In genomic region chr11:65866524-65867283, GRCh38 we compare ENCODE assay signal across 18 cellular contexts. TPM values are rescaled to one million over a fixed set of nuclear protein-coding genes. Genes with fewer than 3 reads are reported as not detected.
DNase-seq lines count a peak whose midpoint lies in the region; ATAC-seq, FAIRE-seq and TF ChIP-seq lines count a peak whose summit lies in the region.
"Had no signal": no experiment of that assay in that cellular context is flagged by ENCODE, and none has a peak within 500 bp of the region (broad histone marks: within the 10 kb centered on the region; RNA-seq: fewer than 3 reads in every experiment).

No MANE protein-coding gene starts in this region.

- peaks cover 4% of the 10 kb centered on the region; the same call in 1 of the 2 replicates for H3K36me3 ChIP-seq in GM23338 (ENCODE audit: insufficient read depth)
- peaks cover 77% of the 10 kb centered on the region for H3K36me3 ChIP-seq in left ventricle myocardium inferior
- no peaks in the 10 kb centered on the region for H3K36me3 ChIP-seq in ovary

- intact Hi-C loops in left ventricle myocardium inferior (cut with micrococcal nuclease) (no loop called here), ovary (cut with DNase I) (no loop called here)

- no peak overlapping the region for H3K27ac Mint-ChIP-seq in GM23338
- H3K27ac Mint-ChIP-seq: activated T-helper 17 cell treated with anti-CD3 and anti-CD28 coated beads, Interleukin-2, amount 50 U/mL, for 72 hours; dendritic cell treated with granulocyte-macrophage colony-stimulating factor and Interleukin-4, amounts not matched to agents 40 ng/mL and 50 ng/mL, for 4 days; immature natural killer cell; stimulated activated naive B cell treated with anti-CD40 and anti-IgM and Interleukin-4, amounts not matched to agents 10 μg/mL and 1 μg/mL and 100 μg/mL, for 72 hours had no signal

- peaks cover 2% of the 10 kb centered on the region for H3K79me2 ChIP-seq in GM23338 (replicated peaks; ENCODE audit: insufficient read depth)

- no peaks in the 10 kb centered on the region for H3K9me2 ChIP-seq in GM23338 (ENCODE audit: insufficient read depth)

- H3K27me3 ChIP-seq in GM23338 (ENCODE audit: insufficient read depth) = peaks cover 19% of the 10 kb centered on the region
- H3K27me3 ChIP-seq in left ventricle myocardium inferior (ENCODE audit: low read depth) = no peaks in the 10 kb centered on the region
- H3K27me3 ChIP-seq in ovary = no peaks in the 10 kb centered on the region
- H3K27me3 ChIP-seq: heart left ventricle, pancreas had no signal

- H3K27ac ChIP-seq in GM23338 (ENCODE audit: low read depth) = no peak overlapping the region
- no peak overlapping the region for H3K27ac ChIP-seq in left ventricle myocardium inferior (replicated peaks)
- H3K27ac ChIP-seq in ovary = no peak overlapping the region
- H3K27ac ChIP-seq in caudate nucleus (ENCODE audit: low read depth, low read length) = no peak overlapping the region
- H3K27ac ChIP-seq: heart left ventricle, pancreas had no signal

- peaks cover 33% of the 10 kb centered on the region for H3K36me3 Mint-ChIP-seq in GM23338 (ENCODE audit: low read depth)

- no peak for TF ChIP-seq CTCF in GM23338 (conservative IDR thresholded peaks at IDR 0.05; ENCODE audit: low read depth in 2 of 2)
- no peak for TF ChIP-seq CTCF in NB4 (IDR thresholded peaks at IDR 0.05; ENCODE audit: low read depth, low read length)
- no peak for TF ChIP-seq CTCF in left ventricle myocardium inferior (IDR thresholded peaks at IDR 0.05; ENCODE audit: borderline replicate concordance)
- no peak for TF ChIP-seq CTCF in ovary (IDR thresholded peaks at IDR 0.05)
- no peak for TF ChIP-seq CTCF in D721Med (IDR thresholded peaks at IDR 0.05; ENCODE audit: insufficient read depth, missing control alignments)

- FAIRE-seq in D721Med (lab: Jason Lieb, UNC) = no peak
- FAIRE-seq: endothelial cell of umbilical vein, pancreas had no signal

- H3K4me1 Mint-ChIP-seq in GM23338 = peaks cover 10% of the 10 kb centered on the region

- H3K4me2 ChIP-seq in GM23338 = peak overlapping the region; percentile 96; the same call in 1 of the 2 replicates

- H3K4me3 ChIP-seq in GM23338 (no peak overlapping the region), NB4 (ENCODE audit: low read depth, low read length) (peak overlapping the region; percentile 42), left ventricle myocardium inferior (no peak overlapping the region), ovary (no peak overlapping the region)
- H3K4me3 ChIP-seq: heart left ventricle, pancreas had no signal

- H3K9me3 ChIP-seq in left ventricle myocardium inferior (replicated peaks) (no peaks in the 10 kb centered on the region), ovary (no peaks in the 10 kb centered on the region)
- H3K9me3 ChIP-seq: heart left ventricle, pancreas had no signal

- peaks cover 6% of the 10 kb centered on the region; the same call in 1 of the 2 replicates for H4K20me1 ChIP-seq in GM23338 (replicated peaks; ENCODE audit: insufficient read depth)

- 69 to 71% (median 70%) methylated on average over 21 of the region's 21 CpGs for WGBS in ovary, 3 donors

- TF ChIP-seq POLR2A in NB4 (IDR thresholded peaks at IDR 0.05; ENCODE audit: extremely low read depth, insufficient read length) (no peak), ovary (IDR thresholded peaks at IDR 0.05) (no peak)

- H3K27me3 Mint-ChIP-seq in GM23338 (ENCODE audit: insufficient read depth, low read depth, poor library complexity) = peaks cover 41% of the 10 kb centered on the region
- H3K27me3 Mint-ChIP-seq: activated T-helper 17 cell treated with anti-CD3 and anti-CD28 coated beads, Interleukin-2, amount 50 U/mL, for 72 hours; stimulated activated naive B cell treated with anti-CD40 and anti-IgM and Interleukin-4, amounts not matched to agents 10 μg/mL and 1 μg/mL and 100 μg/mL, for 72 hours had no signal

- H3F3A ChIP-seq in GM23338 (replicated peaks; ENCODE audit: low read depth) = peaks cover 13% of the 10 kb centered on the region

- DNase-seq in GM23338 (ENCODE audit: low spot score) = no peak
- DNase-seq in NB4 (ENCODE audit: low read depth) = no peak
- peak; percentile 9 for DNase-seq in left ventricle myocardium inferior
- peak in 3 of 5 donors; percentile 23 to 35 (median 24) for DNase-seq in ovary
- DNase-seq in D721Med (ENCODE audit: insufficient read length, low spot score) = no peak
- no peak for DNase-seq in AG20443 (ENCODE audit: low spot score)
- DNase-seq in caudate nucleus (lab: John Stamatoyannopoulos, UW) = no peak
- DNase-seq: activated CD4-positive, alpha-beta T cell treated with anti-CD3 and anti-CD28 coated beads for 4 hours; immature natural killer cell; NCI-H146; NCI-H526 treated with DMSO at 0.1 percent for 48 hours; stimulated activated naive B cell treated with anti-CD40 and anti-IgM and Interleukin-4, amounts not matched to agents 10 μg/mL and 1 μg/mL and 100 μg/mL, for 72 hours had no signal

- TF ChIP-seq EP300 in ovary (IDR thresholded peaks at IDR 0.05) = no peak

- peak overlapping the region; percentile 91; the same call in 2 of the 3 replicates for H3K4me3 Mint-ChIP-seq in GM23338
- H3K4me3 Mint-ChIP-seq: activated T-helper 17 cell treated with anti-CD3 and anti-CD28 coated beads, Interleukin-2, amount 50 U/mL, for 72 hours; dendritic cell treated with granulocyte-macrophage colony-stimulating factor and Interleukin-4, amounts not matched to agents 40 ng/mL and 50 ng/mL, for 4 days; immature natural killer cell; stimulated activated naive B cell treated with anti-CD40 and anti-IgM and Interleukin-4, amounts not matched to agents 10 μg/mL and 1 μg/mL and 100 μg/mL, for 72 hours had no signal

- H3K4me1 ChIP-seq in GM23338 (ENCODE audit: insufficient read depth) = peaks cover 2% of the 10 kb centered on the region; the same call in 1 of the 2 replicates
- H3K4me1 ChIP-seq in left ventricle myocardium inferior = peaks cover 59% of the 10 kb centered on the region
- H3K4me1 ChIP-seq in ovary (ENCODE audit: insufficient read depth) = peaks cover 1% of the 10 kb centered on the region

- H2AFZ ChIP-seq in GM23338 = no peak overlapping the region

- ATAC-seq in GM23338 = no peak
- ATAC-seq: activated T-helper 17 cell treated with anti-CD3 and anti-CD28 coated beads, Interleukin-2, amount 50 U/mL, for 72 hours; HCT116; heart left ventricle; pancreas; stimulated activated naive B cell treated with anti-CD40 and anti-IgM and Interleukin-4, amounts not matched to agents 10 μg/mL and 1 μg/mL and 100 μg/mL, for 72 hours had no signal

- no peaks in the 10 kb centered on the region; the same call in 1 of the 3 replicates for H3K9me3 Mint-ChIP-seq in GM23338
- H3K9me3 Mint-ChIP-seq: activated T-helper 17 cell treated with anti-CD3 and anti-CD28 coated beads, Interleukin-2, amount 50 U/mL, for 72 hours; dendritic cell treated with granulocyte-macrophage colony-stimulating factor and Interleukin-4, amounts not matched to agents 40 ng/mL and 50 ng/mL, for 4 days; immature natural killer cell; stimulated activated naive B cell treated with anti-CD40 and anti-IgM and Interleukin-4, amounts not matched to agents 10 μg/mL and 1 μg/mL and 100 μg/mL, for 72 hours had no signal

TF ChIP-seq in GM23338, 12 proteins besides CTCF, POLR2A, EP300 and RAD21 (continues in another document):
- TF ChIP-seq CREB1 (CRISPR knock-in tag; IDR thresholded peaks at IDR 0.05; ENCODE audit: low read depth) (no peak), NANOG (IDR thresholded peaks at IDR 0.05; ENCODE audit: borderline replicate concordance) (no peak), ZNF114 (CRISPR knock-in tag; IDR thresholded peaks at IDR 0.05) (no peak), EZH2 (IDR thresholded peaks at IDR 0.05; ENCODE audit: low read depth, unreplicated experiment) (no peak), POLR2AphosphoS5 (IDR thresholded peaks at IDR 0.05; ENCODE audit: low read depth) (no peak), STAT1 (IDR thresholded peaks at IDR 0.05; ENCODE audit: unreplicated experiment) (no peak), ZNF331 (CRISPR knock-in tag; IDR thresholded peaks at IDR 0.05; ENCODE audit: low read depth) (no peak)

RNA-seq across cellular contexts. Expression of gene EFEMP2, which starts 5.9 kb away (rescaled TPM):
- total RNA-seq in GM23338 (2014; rRNA removed; shearing (Covaris generic)) = 4.5 and 9.4 TPM in 2 replicates
- polyA plus RNA-seq in GM23338 (2016; fragmentation: Nextera tagmentation; extraction: Ambion mirVana) (7.4 and 8.0 TPM in 2 replicates), ovary (100 to 1,000 TPM in 1 of 2 donors, 10 to 100 TPM in 1; 46.6 to 109 TPM)
- total RNA-seq in left ventricle myocardium inferior (85.1 TPM), ovary (100 to 1,000 TPM in 5 of 7 donors, 10 to 100 TPM in 2; 48.2 to 172 (median 144) TPM)

RNA-seq across cellular contexts. Expression of gene MUS81, which starts 6.5 kb away (rescaled TPM):
- 35.5 and 48.6 TPM in 2 replicates for total RNA-seq in GM23338 (2014; rRNA removed; shearing (Covaris generic))
- polyA plus RNA-seq in GM23338 (2016; fragmentation: Nextera tagmentation; extraction: Ambion mirVana) = 38.5 and 39.1 TPM in 2 replicates
- 31.5 TPM for total RNA-seq in left ventricle myocardium inferior
- total RNA-seq in ovary = 10 to 100 TPM; 36.9 to 87.0 (median 55.7) TPM
- 10 to 100 TPM; 15.9 to 55.9 TPM for polyA plus RNA-seq in ovary

RNA-seq across cellular contexts. Expression of gene CFL1, which starts 8.7 kb away (rescaled TPM):
- 981 and 1,393 TPM in 2 replicates for total RNA-seq in GM23338 (2014; rRNA removed; shearing (Covaris generic))
- polyA plus RNA-seq in GM23338 (2016; fragmentation: Nextera tagmentation; extraction: Ambion mirVana) = 1,996 and 2,124 TPM in 2 replicates
- total RNA-seq in left ventricle myocardium inferior = 299 TPM
- 100 to 1,000 TPM; 215 to 585 (median 476) TPM for total RNA-seq in ovary
- 100 to 1,000 TPM; 327 to 693 TPM for polyA plus RNA-seq in ovary

RNA-seq across cellular contexts. Expression of gene CTSW, which starts 12.9 kb away (rescaled TPM):
- total RNA-seq in GM23338 (2014; rRNA removed; shearing (Covaris generic)) = not detected in 2 replicates
- 0.17 TPM in 1 of 2 replicates, not detected in the other for polyA plus RNA-seq in GM23338 (2016; fragmentation: Nextera tagmentation; extraction: Ambion mirVana)
- 0.49 TPM for total RNA-seq in left ventricle myocardium inferior
- total RNA-seq in ovary = 1 to 10 TPM in 2 of 7 donors, under 1 TPM in 5; 0.30 to 1.3 (median 0.81) TPM
- polyA plus RNA-seq in ovary = under 1 TPM; 0.75 to 0.91 TPM
- total RNA-seq: endothelial cell of umbilical vein had no signal
- polyA plus RNA-seq: endothelial cell of umbilical vein had no signal

RNA-seq across cellular contexts. Expression of gene FIBP, which starts 21.6 kb away (rescaled TPM):
- 94.3 and 102 TPM in 2 replicates for total RNA-seq in GM23338 (2014; rRNA removed; shearing (Covaris generic))
- polyA plus RNA-seq in GM23338 (2016; fragmentation: Nextera tagmentation; extraction: Ambion mirVana) (79.0 and 84.4 TPM in 2 replicates), ovary (10 to 100 TPM; 40.1 to 74.2 TPM)
- total RNA-seq in left ventricle myocardium inferior (42.2 TPM), ovary (10 to 100 TPM; 32.5 to 71.7 (median 44.2) TPM)

Comparison
In these comparisons a context has a peak if more than half of its experiments do, and no peak if none do; other contexts are left out.
1. DNase-seq: peak in left ventricle myocardium inferior (single experiment) and ovary (3 of 5); none in GM23338 (single experiment), NB4 (single experiment), D721Med (single experiment), AG20443 (single experiment) and caudate nucleus (0 of 61).